15 cellular contexts compared by ENCODE assay signal in the genomic region with DNA sequence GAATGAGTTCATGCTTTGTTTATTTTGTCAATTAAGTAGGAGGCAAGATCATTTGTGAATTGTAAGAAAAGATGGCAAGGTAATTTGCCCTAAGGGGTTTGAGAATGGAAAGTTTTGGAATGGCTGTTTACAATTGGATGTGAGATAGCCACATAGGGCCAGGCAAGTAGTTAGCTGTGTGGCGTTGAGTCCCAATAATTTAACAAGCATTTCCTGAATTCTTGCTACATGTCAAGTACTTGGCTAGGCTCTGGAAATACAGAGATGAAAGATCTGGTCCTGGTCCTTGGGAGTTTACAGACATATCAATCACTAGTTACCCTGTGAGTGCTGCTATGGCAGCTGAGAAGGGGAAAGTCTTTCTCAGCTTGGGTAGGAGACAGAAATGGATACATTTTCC.
"Had no signal": no experiment of that assay in that cellular context is flagged by ENCODE, and none has a peak within 500 bp of the region (broad histone marks: within the 10 kb centered on the region; RNA-seq: fewer than 3 reads in every experiment).

No MANE protein-coding gene starts in this region.

- DNase-seq: activated CD4-positive, alpha-beta memory T cell treated with anti-CD3 and anti-CD28 coated beads, Interleukin-2, amount 10 ng/mL, durations not matched to agents 7 days and 5 days; activated CD4-positive, alpha-beta T cell treated with anti-CD3 and anti-CD28 coated beads for 48 hours; activated CD4-positive, CD25-positive, alpha-beta regulatory T cell; activated CD8-positive, alpha-beta memory T cell treated with anti-CD3 and anti-CD28 coated beads, Interleukin-2, amount 10 ng/mL, durations not matched to agents 7 days and 5 days; amniotic stem cell; effector CD4-positive, alpha-beta T cell; left cardiac atrium; sigmoid colon; spleen; stimulated activated CD4-positive, alpha-beta T cell treated with anti-CD3 and anti-CD28 coated beads, Interleukin-4, amount 100 ng/mL, for 4 hours had no signal

- H3K79me2 ChIP-seq: parathyroid adenoma had no signal

- H3K27ac ChIP-seq: parathyroid adenoma, sigmoid colon, spleen had no signal

- H3K9me3 ChIP-seq: sigmoid colon, spleen had no signal

- H3K4me3 ChIP-seq: sigmoid colon, spleen had no signal

- H3K27me3 Mint-ChIP-seq: activated CD4-positive, alpha-beta memory T cell treated with anti-CD3 and anti-CD28 coated beads, Interleukin-2, amount 10 ng/mL, durations not matched to agents 7 days and 5 days; activated CD8-positive, alpha-beta memory T cell treated with anti-CD3 and anti-CD28 coated beads, Interleukin-2, amount 10 ng/mL, durations not matched to agents 7 days and 5 days; activated naive CD8-positive, alpha-beta T cell; natural killer cell treated with Interleukin-12 subunit alpha and Interleukin-12 subunit beta and Interleukin-15 and Interleukin-18, amount 100 ng/mL, for 72 hours; stimulated activated memory B cell treated with anti-CD40 and anti-IgM and Interleukin-4, amounts not matched to agents 10 μg/mL and 1 μg/mL and 100 μg/mL, for 72 hours had no signal

- H3K27ac Mint-ChIP-seq: activated CD4-positive, alpha-beta memory T cell treated with anti-CD3 and anti-CD28 coated beads, Interleukin-2, amount 10 ng/mL, durations not matched to agents 7 days and 5 days; activated CD8-positive, alpha-beta memory T cell treated with anti-CD3 and anti-CD28 coated beads, Interleukin-2, amount 10 ng/mL, durations not matched to agents 7 days and 5 days; activated naive CD8-positive, alpha-beta T cell; natural killer cell treated with Interleukin-12 subunit alpha and Interleukin-12 subunit beta and Interleukin-15 and Interleukin-18, amount 100 ng/mL, for 72 hours; stimulated activated memory B cell treated with anti-CD40 and anti-IgM and Interleukin-4, amounts not matched to agents 10 μg/mL and 1 μg/mL and 100 μg/mL, for 72 hours had no signal

- H2AFZ ChIP-seq: parathyroid adenoma had no signal

- ATAC-seq: activated CD8-positive, alpha-beta memory T cell treated with anti-CD3 and anti-CD28 coated beads, Interleukin-2, amount 10 ng/mL, durations not matched to agents 7 days and 5 days; esophagus mucosa; left cardiac atrium; natural killer cell treated with Interleukin-12 subunit alpha and Interleukin-12 subunit beta and Interleukin-15 and Interleukin-18, amount 100 ng/mL, for 72 hours; stimulated activated memory B cell treated with anti-CD40 and anti-IgM and Interleukin-4, amounts not matched to agents 10 μg/mL and 1 μg/mL and 100 μg/mL, for 72 hours had no signal

- H3K36me3 Mint-ChIP-seq: activated CD8-positive, alpha-beta memory T cell treated with anti-CD3 and anti-CD28 coated beads, Interleukin-2, amount 10 ng/mL, durations not matched to agents 7 days and 5 days; activated naive CD8-positive, alpha-beta T cell; natural killer cell treated with Interleukin-12 subunit alpha and Interleukin-12 subunit beta and Interleukin-15 and Interleukin-18, amount 100 ng/mL, for 72 hours; stimulated activated memory B cell treated with anti-CD40 and anti-IgM and Interleukin-4, amounts not matched to agents 10 μg/mL and 1 μg/mL and 100 μg/mL, for 72 hours had no signal

- H3K4me1 ChIP-seq: parathyroid adenoma, spleen had no signal

- H3K4me1 Mint-ChIP-seq: activated CD4-positive, alpha-beta memory T cell treated with anti-CD3 and anti-CD28 coated beads, Interleukin-2, amount 10 ng/mL, durations not matched to agents 7 days and 5 days; activated CD8-positive, alpha-beta memory T cell treated with anti-CD3 and anti-CD28 coated beads, Interleukin-2, amount 10 ng/mL, durations not matched to agents 7 days and 5 days; stimulated activated memory B cell treated with anti-CD40 and anti-IgM and Interleukin-4, amounts not matched to agents 10 μg/mL and 1 μg/mL and 100 μg/mL, for 72 hours had no signal

- H3K4me3 Mint-ChIP-seq: activated CD4-positive, alpha-beta memory T cell treated with anti-CD3 and anti-CD28 coated beads, Interleukin-2, amount 10 ng/mL, durations not matched to agents 7 days and 5 days; activated CD8-positive, alpha-beta memory T cell treated with anti-CD3 and anti-CD28 coated beads, Interleukin-2, amount 10 ng/mL, durations not matched to agents 7 days and 5 days; activated naive CD8-positive, alpha-beta T cell; natural killer cell treated with Interleukin-12 subunit alpha and Interleukin-12 subunit beta and Interleukin-15 and Interleukin-18, amount 100 ng/mL, for 72 hours; stimulated activated memory B cell treated with anti-CD40 and anti-IgM and Interleukin-4, amounts not matched to agents 10 μg/mL and 1 μg/mL and 100 μg/mL, for 72 hours had no signal

- H3K27me3 ChIP-seq: sigmoid colon, spleen had no signal

- H3K9ac ChIP-seq: parathyroid adenoma had no signal

- H3K9me3 Mint-ChIP-seq: stimulated activated memory B cell treated with anti-CD40 and anti-IgM and Interleukin-4, amounts not matched to agents 10 μg/mL and 1 μg/mL and 100 μg/mL, for 72 hours had no signal

- H3K36me3 ChIP-seq: sigmoid colon, spleen had no signal
